Comparison of ENCODE assay signal across 35 cellular contexts in the genomic region with DNA sequence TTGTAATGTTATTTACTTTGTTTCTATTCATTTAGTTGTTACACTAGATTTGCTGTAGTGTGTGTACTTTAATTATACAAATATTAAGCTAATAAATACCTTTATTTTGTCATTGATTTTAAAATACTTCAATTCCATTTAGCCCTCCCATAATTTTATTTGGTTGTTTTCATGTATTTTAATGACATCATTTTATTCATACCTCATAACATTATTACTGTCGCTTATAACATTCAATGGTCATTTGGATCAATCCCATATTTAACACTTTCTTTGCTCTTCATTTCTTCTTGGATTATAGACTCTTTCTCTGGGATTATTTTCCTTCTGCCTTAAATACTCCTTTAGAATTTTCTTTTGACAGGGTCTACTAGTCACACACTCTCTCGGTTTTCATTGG.
"Had no signal": no experiment of that assay in that cellular context is flagged by ENCODE, and none has a peak within 500 bp of the region (broad histone marks: within the 10 kb centered on the region; RNA-seq: fewer than 3 reads in every experiment).

No MANE protein-coding gene starts in this region.

- DNase-seq: Karpas-422, Kasumi-1, MG63, MM.1S, MV-4-11, NCI-H1048, NCI-H1092, NCI-H1092 treated with DMSO at 0.1 percent for 48 hours, NCI-H1105, NCI-H1105 treated with DMSO at 0.1 percent for 48 hours, NCI-H1417, NCI-H1417 treated with DMSO at 0.1 percent for 48 hours, NCI-H1436, NCI-H1436 treated with DMSO at 0.1 percent for 48 hours, NCI-H146, NCI-H1694, NCI-H1694 treated with DMSO at 0.1 percent for 48 hours, NCI-H187, NCI-H187 treated with DMSO at 0.1 percent for 48 hours, NCI-H1930, NCI-H2029, NCI-H2029 treated with DMSO at 0.1 percent for 48 hours, NCI-H2081, NCI-H2081 treated with DMSO at 0.1 percent for 48 hours, NCI-H2107, NCI-H2171, NCI-H2171 treated with DMSO at 0.1 percent for 48 hours, NCI-H2227 treated with DMSO at 0.1 percent for 48 hours, NCI-H226, NCI-H345, NCI-H446, NCI-H446 treated with DMSO at 0.1 percent for 48 hours, NCI-H510A, NCI-H510A treated with DMSO at 0.1 percent for 48 hours, NCI-H524 had no signal

- H3K4me3 ChIP-seq: MG63 had no signal

- H3K9me3 ChIP-seq: MG63 had no signal

- H3K36me3 ChIP-seq: MG63 had no signal
